ENCODE assay signal across 1 cellular context in the genomic region with DNA sequence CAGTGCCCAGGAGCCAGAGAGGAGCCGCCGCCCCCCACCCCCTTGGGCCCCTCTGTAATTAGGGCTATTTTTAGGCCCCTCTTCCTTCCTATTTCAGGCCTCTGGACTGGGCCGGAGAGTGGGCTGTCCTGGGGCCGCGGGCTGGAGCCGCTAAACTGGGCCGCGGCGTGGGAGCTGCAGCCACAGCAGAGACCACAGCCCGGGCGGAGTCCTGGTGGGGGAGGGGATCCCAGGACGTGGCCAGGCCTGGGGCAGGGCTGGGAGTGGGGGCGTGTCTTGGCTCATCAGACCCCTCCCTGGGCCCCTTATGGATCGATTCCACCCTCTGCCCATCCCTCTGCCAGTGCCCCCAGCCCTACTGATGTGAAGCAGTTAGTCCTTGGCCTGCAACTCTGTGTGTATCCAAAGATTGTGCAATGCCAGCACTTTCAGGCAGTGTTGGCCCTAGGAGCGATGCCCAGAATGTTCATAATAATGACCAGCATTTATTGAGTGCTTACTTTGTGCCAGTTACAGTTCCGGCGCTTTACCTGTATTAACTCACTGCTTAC.
TF ChIP-seq lines count a peak whose summit lies in the region.

No MANE protein-coding gene starts in this region.

TF ChIP-seq in HEK293, 187 proteins besides CTCF, POLR2A, EP300 and RAD21 (continued from another document):
- TF ChIP-seq, protein P1, sequence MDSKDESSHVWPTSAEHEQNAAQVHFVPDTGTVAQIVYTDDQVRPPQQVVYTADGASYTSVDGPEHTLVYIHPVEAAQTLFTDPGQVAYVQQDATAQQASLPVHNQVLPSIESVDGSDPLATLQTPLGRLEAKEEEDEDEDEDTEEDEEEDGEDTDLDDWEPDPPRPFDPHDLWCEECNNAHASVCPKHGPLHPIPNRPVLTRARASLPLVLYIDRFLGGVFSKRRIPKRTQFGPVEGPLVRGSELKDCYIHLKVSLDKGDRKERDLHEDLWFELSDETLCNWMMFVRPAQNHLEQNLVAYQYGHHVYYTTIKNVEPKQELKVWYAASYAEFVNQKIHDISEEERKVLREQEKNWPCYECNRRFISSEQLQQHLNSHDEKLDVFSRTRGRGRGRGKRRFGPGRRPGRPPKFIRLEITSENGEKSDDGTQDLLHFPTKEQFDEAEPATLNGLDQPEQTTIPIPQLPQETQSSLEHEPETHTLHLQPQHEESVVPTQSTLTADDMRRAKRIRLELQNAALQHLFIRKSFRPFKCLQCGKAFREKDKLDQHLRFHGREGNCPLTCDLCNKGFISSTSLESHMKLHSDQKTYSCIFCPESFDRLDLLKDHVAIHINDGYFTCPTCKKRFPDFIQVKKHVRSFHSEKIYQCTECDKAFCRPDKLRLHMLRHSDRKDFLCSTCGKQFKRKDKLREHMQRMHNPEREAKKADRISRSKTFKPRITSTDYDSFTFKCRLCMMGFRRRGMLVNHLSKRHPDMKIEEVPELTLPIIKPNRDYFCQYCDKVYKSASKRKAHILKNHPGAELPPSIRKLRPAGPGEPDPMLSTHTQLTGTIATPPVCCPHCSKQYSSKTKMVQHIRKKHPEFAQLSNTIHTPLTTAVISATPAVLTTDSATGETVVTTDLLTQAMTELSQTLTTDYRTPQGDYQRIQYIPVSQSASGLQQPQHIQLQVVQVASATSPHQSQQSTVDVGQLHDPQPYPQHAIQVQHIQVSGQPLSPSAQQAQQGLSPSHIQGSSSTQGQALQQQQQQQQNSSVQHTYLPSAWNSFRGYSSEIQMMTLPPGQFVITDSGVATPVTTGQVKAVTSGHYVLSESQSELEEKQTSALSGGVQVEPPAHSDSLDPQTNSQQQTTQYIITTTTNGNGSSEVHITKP (tag by site-specific recombination; IDR thresholded peaks at IDR 0.05): no peak
- TF ChIP-seq, protein P2, sequence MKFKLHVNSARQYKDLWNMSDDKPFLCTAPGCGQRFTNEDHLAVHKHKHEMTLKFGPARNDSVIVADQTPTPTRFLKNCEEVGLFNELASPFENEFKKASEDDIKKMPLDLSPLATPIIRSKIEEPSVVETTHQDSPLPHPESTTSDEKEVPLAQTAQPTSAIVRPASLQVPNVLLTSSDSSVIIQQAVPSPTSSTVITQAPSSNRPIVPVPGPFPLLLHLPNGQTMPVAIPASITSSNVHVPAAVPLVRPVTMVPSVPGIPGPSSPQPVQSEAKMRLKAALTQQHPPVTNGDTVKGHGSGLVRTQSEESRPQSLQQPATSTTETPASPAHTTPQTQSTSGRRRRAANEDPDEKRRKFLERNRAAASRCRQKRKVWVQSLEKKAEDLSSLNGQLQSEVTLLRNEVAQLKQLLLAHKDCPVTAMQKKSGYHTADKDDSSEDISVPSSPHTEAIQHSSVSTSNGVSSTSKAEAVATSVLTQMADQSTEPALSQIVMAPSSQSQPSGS (tag by site-specific recombination; IDR thresholded peaks at IDR 0.05; ENCODE audit: low read depth): no peak
- no peak for TF ChIP-seq ZSCAN30 (tag by site-specific recombination; IDR thresholded peaks at IDR 0.05)
- no peak for TF ChIP-seq ZNF121 (tag by site-specific recombination; IDR thresholded peaks at IDR 0.05)
- TF ChIP-seq MEIS1 (CRISPR knock-in tag; IDR thresholded peaks at IDR 0.05; ENCODE audit: borderline replicate concordance): no peak
- TF ChIP-seq ZNF561 (tag by site-specific recombination; IDR thresholded peaks at IDR 0.05; ENCODE audit: borderline replicate concordance): no peak
- TF ChIP-seq, protein P3, sequence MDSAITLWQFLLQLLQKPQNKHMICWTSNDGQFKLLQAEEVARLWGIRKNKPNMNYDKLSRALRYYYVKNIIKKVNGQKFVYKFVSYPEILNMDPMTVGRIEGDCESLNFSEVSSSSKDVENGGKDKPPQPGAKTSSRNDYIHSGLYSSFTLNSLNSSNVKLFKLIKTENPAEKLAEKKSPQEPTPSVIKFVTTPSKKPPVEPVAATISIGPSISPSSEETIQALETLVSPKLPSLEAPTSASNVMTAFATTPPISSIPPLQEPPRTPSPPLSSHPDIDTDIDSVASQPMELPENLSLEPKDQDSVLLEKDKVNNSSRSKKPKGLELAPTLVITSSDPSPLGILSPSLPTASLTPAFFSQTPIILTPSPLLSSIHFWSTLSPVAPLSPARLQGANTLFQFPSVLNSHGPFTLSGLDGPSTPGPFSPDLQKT (IDR thresholded peaks at IDR 0.05; ENCODE audit: borderline replicate concordance, low read depth, low read length): no peak
- peak; percentile 30; the same call in 1 of the 2 replicates for TF ChIP-seq ZFHX2 (tag by site-specific recombination; conservative IDR thresholded peaks at IDR 0.05)
- TF ChIP-seq ZNF311 (tag by site-specific recombination; IDR thresholded peaks at IDR 0.05; ENCODE audit: borderline replicate concordance): no peak
- TF ChIP-seq ZNF155 (tag by site-specific recombination; IDR thresholded peaks at IDR 0.05): no peak
- TF ChIP-seq, protein P4, sequence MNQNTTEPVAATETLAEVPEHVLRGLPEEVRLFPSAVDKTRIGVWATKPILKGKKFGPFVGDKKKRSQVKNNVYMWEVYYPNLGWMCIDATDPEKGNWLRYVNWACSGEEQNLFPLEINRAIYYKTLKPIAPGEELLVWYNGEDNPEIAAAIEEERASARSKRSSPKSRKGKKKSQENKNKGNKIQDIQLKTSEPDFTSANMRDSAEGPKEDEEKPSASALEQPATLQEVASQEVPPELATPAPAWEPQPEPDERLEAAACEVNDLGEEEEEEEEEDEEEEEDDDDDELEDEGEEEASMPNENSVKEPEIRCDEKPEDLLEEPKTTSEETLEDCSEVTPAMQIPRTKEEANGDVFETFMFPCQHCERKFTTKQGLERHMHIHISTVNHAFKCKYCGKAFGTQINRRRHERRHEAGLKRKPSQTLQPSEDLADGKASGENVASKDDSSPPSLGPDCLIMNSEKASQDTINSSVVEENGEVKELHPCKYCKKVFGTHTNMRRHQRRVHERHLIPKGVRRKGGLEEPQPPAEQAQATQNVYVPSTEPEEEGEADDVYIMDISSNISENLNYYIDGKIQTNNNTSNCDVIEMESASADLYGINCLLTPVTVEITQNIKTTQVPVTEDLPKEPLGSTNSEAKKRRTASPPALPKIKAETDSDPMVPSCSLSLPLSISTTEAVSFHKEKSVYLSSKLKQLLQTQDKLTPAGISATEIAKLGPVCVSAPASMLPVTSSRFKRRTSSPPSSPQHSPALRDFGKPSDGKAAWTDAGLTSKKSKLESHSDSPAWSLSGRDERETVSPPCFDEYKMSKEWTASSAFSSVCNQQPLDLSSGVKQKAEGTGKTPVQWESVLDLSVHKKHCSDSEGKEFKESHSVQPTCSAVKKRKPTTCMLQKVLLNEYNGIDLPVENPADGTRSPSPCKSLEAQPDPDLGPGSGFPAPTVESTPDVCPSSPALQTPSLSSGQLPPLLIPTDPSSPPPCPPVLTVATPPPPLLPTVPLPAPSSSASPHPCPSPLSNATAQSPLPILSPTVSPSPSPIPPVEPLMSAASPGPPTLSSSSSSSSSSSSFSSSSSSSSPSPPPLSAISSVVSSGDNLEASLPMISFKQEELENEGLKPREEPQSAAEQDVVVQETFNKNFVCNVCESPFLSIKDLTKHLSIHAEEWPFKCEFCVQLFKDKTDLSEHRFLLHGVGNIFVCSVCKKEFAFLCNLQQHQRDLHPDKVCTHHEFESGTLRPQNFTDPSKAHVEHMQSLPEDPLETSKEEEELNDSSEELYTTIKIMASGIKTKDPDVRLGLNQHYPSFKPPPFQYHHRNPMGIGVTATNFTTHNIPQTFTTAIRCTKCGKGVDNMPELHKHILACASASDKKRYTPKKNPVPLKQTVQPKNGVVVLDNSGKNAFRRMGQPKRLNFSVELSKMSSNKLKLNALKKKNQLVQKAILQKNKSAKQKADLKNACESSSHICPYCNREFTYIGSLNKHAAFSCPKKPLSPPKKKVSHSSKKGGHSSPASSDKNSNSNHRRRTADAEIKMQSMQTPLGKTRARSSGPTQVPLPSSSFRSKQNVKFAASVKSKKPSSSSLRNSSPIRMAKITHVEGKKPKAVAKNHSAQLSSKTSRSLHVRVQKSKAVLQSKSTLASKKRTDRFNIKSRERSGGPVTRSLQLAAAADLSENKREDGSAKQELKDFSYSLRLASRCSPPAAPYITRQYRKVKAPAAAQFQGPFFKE (tag by site-specific recombination; IDR thresholded peaks at IDR 0.05; ENCODE audit: borderline replicate concordance): no peak
TF ChIP-seq in HEK293: peak in this region for 2.
